8 cellular contexts compared by ENCODE assay signal in the genomic region with DNA sequence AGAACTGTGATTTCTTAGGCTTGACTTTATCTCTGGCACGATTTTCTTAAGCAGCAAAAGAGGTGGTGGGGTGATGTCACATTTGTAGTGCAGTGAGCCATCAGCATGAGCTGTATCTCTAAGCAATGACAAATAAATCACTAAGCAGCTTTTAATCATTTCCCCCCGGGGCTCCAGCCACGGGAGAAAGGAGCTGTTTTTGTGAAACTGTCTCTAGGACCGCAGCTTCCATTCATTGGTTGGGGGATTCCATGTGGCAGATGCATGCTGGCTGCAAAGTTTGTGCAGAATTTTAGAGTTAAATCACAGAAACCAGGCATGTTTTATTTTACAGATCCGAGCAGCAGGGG. TPM values are rescaled to one million over a fixed set of nuclear protein-coding genes. Genes with fewer than 3 reads are reported as not detected.
A peak's percentile ranks its signal among the peaks of the same experiment; 100 is the strongest.
DNase-seq lines count a peak whose midpoint lies in the region; ATAC-seq and TF ChIP-seq lines count a peak whose summit lies in the region.

No MANE protein-coding gene starts in this region.

- no peak overlapping the region for H2AK5ac ChIP-seq in mesenchymal stem cell (ENCODE audit: low read length, severe bottlenecking)

- no peaks in the 10 kb centered on the region for H3K27me3 ChIP-seq in breast epithelium
- peaks cover 0 to 3% of the 10 kb centered on the region in 2 experiments for H3K27me3 ChIP-seq in mesenchymal stem cell (ENCODE audit: control insufficient read depth in 1 of 2, insufficient read depth in 1 of 2, low read length in 2 of 2)
- H3K27me3 ChIP-seq in upper lobe of left lung: no peaks in the 10 kb centered on the region

- WGBS in mesenchymal stem cell: under 1% methylated on average over 4 of the region's 5 CpGs
- 2% methylated on average over 5 of the region's 5 CpGs for WGBS in upper lobe of left lung, 2 donors

- TF ChIP-seq CTCF in LNCaP clone FGC (IDR thresholded peaks at IDR 0.05; ENCODE audit: control insufficient read depth, extremely low read depth, insufficient read depth) (no peak), breast epithelium (IDR thresholded peaks at IDR 0.05) (no peak), upper lobe of left lung (IDR thresholded peaks at IDR 0.05) (no peak)

- peak overlapping the region; percentile 87 for H3K4me2 ChIP-seq in mesenchymal stem cell (ENCODE audit: low read length, poor library complexity, severe bottlenecking)

- TF ChIP-seq POLR2A in breast epithelium (IDR thresholded peaks at IDR 0.05) (no peak), upper lobe of left lung (IDR thresholded peaks at IDR 0.05) (no peak)

- H2BK15ac ChIP-seq in mesenchymal stem cell (ENCODE audit: low read depth, poor library complexity, severe bottlenecking): no peak overlapping the region

- H2AFZ ChIP-seq in mesenchymal stem cell (ENCODE audit: low read depth, low read length): no peak overlapping the region

- no peak overlapping the region for H3K18ac ChIP-seq in mesenchymal stem cell (ENCODE audit: low read depth in 1 of 2, low read length in 2 of 2)

- no peak overlapping the region for H3K23ac ChIP-seq in mesenchymal stem cell (ENCODE audit: low read length in 2 of 2)

- H3K4me3 ChIP-seq in LNCaP clone FGC (ENCODE audit: low read depth, low read length) (peak overlapping the region; percentile 55), breast epithelium (peak overlapping the region; percentile 45 to 64 (median 57)), mesenchymal stem cell (ENCODE audit: insufficient read depth in 1 of 2, low read depth in 1 of 2, low read length in 2 of 2) (peak overlapping the region in 1 of 2 experiments; percentile 78), upper lobe of left lung (peak overlapping the region; percentile 11 to 55 (median 50))

- no peak overlapping the region for H2BK12ac ChIP-seq in mesenchymal stem cell (ENCODE audit: low read length in 2 of 2)

- TF ChIP-seq EP300 in upper lobe of left lung (IDR thresholded peaks at IDR 0.05): no peak

- H2BK5ac ChIP-seq in mesenchymal stem cell (ENCODE audit: low read depth, low read length, poor library complexity, severe bottlenecking): no peak overlapping the region

- ATAC-seq in GM21526 (IDR thresholded peaks at IDR 0.05; ENCODE audit: low FRiP score, unreplicated experiment) (peak; percentile 39), upper lobe of left lung (ENCODE audit: low FRiP score in 2 of 2) (peak in 1 of 2 donors; percentile 72)

- H3K4me1 ChIP-seq in breast epithelium (peaks cover 3 to 5% of the 10 kb centered on the region in 2 donors), mesenchymal stem cell (ENCODE audit: control insufficient read depth, insufficient read depth, low read depth, low read length) (peaks cover 5% of the 10 kb centered on the region), upper lobe of left lung (peaks cover 16 to 51% (median 21%) of the 10 kb centered on the region in 4 donors)

- H3K9ac ChIP-seq in mesenchymal stem cell (ENCODE audit: low read length): peak overlapping the region; percentile 89

- H2BK120ac ChIP-seq in mesenchymal stem cell (ENCODE audit: low read depth, low read length): no peak overlapping the region

- H3K27ac ChIP-seq in breast epithelium: peak overlapping the region; percentile 91 to 95
- no peak overlapping the region for H3K27ac ChIP-seq in mesenchymal stem cell (ENCODE audit: low read length, poor library complexity, severe bottlenecking)
- H3K27ac ChIP-seq in upper lobe of left lung: peak overlapping the region; percentile 87 to 92 (median 88)

- H3K9me3 ChIP-seq in breast epithelium (no peaks in the 10 kb centered on the region), mesenchymal stem cell (ENCODE audit: control insufficient read depth, low read length) (no peaks in the 10 kb centered on the region), upper lobe of left lung (no peaks in the 10 kb centered on the region)

- no peak overlapping the region for H4K8ac ChIP-seq in mesenchymal stem cell (ENCODE audit: low read length)

- H3K36me3 ChIP-seq in breast epithelium (no peaks in the 10 kb centered on the region), mesenchymal stem cell (ENCODE audit: control insufficient read depth in 1 of 2, insufficient read depth in 2 of 2, low read depth in 1 of 2, low read length in 2 of 2) (no peaks in the 10 kb centered on the region), upper lobe of left lung (no peaks in the 10 kb centered on the region)

- H3K79me1 ChIP-seq in mesenchymal stem cell (replicated peaks; ENCODE audit: low read length, poor library complexity, severe bottlenecking): no peaks in the 10 kb centered on the region

- intact Hi-C loops in breast epithelium (cut with DNase I; ENCODE audit: low total_unique reads): loop anchor here (10.0 kb wide), 1 partner anchor 215 kb away; no protein-coding TSS in a partner anchor

- H3K14ac ChIP-seq in mesenchymal stem cell (ENCODE audit: low read length in 2 of 2): no peak overlapping the region

- H4K91ac ChIP-seq in mesenchymal stem cell (ENCODE audit: low read length): no peak overlapping the region

- peak; percentile 51 for DNase-seq in Daoy (ENCODE audit: low read depth)
- DNase-seq in LNCaP clone FGC (ENCODE audit: low read depth): no peak
- DNase-seq in breast epithelium (ENCODE audit: low spot score in 2 of 2): no peak
- peak; percentile 30 for DNase-seq in mesenchymal stem cell
- DNase-seq in upper lobe of left lung: no peak
- DNase-seq in kidney glomerular epithelial cell (lab: John Stamatoyannopoulos, UW): no peak
- DNase-seq in NCI-H748 treated with DMSO at 0.1 percent for 48 hours (lab: John Stamatoyannopoulos, UW): no peak

- no peak overlapping the region for H3K4ac ChIP-seq in mesenchymal stem cell (ENCODE audit: low read depth in 1 of 2, low read length in 2 of 2)

RNA-seq across cellular contexts. Expression of a gene that starts 0.5 kb away (rescaled TPM):
- total RNA-seq in Daoy (2014; rRNA removed; shearing (Covaris generic)): 3.6 and 4.3 TPM in 2 replicates
- total RNA-seq in breast epithelium: 100 to 1,000 TPM in 1 of 3 donors, 10 to 100 TPM in 2; 19.7 to 154 (median 83.6) TPM
- 2.4 TPM for polyA plus RNA-seq in mesenchymal stem cell (2013, experiment 1 of 2)
- 2.3 TPM for polyA plus RNA-seq in mesenchymal stem cell (2013, experiment 2 of 2)
- total RNA-seq in upper lobe of left lung: 100 to 1,000 TPM in 1 of 6 donors, 10 to 100 TPM in 5; 18.4 to 109 (median 41.0) TPM

Comparison
In these comparisons a context has a peak if more than half of its experiments do, and no peak if none do; other contexts are left out.
1. DNase-seq: peak in Daoy (single experiment) and mesenchymal stem cell (single experiment); none in LNCaP clone FGC (single experiment), breast epithelium (0 of 2), upper lobe of left lung (0 of 2), kidney glomerular epithelial cell (single experiment) and NCI-H748 treated with DMSO at 0.1 percent for 48 hours (single experiment).